ENCODE assay signal across 1 cellular context in the genomic region with DNA sequence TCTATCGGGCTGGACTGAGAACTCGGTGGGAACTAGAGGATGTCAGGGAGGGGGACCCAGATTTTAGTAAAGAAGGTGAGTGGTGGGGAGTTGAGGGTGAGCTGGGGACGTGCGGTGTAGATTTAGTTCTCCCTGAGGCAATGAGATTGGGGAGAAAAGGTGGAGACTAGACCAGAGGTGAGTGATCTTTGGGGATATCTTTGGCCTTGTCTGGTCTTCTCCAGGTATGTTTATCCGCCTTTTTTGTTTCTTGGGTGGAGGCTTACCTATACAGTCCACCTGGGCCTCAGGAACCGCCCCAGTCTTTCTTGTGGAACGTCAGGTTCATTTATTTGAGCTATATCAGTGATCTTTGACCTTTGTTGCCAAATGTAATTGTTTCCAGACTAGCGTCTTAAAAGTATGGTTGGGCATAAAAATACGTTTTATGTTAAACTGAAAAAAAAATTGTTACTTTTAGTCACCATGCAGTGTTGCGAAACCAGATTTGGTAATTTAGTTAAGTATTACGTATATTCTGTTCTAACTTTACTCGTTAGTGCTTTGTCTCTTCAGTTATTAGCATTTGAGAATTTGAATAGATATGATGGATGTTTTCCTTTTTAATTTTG.
TF ChIP-seq lines count a peak whose summit lies in the region.

No MANE protein-coding gene starts in this region.

TF ChIP-seq in K562, 482 proteins besides CTCF, POLR2A, EP300 and RAD21 (continued from another document):
- TF ChIP-seq, protein P1, sequence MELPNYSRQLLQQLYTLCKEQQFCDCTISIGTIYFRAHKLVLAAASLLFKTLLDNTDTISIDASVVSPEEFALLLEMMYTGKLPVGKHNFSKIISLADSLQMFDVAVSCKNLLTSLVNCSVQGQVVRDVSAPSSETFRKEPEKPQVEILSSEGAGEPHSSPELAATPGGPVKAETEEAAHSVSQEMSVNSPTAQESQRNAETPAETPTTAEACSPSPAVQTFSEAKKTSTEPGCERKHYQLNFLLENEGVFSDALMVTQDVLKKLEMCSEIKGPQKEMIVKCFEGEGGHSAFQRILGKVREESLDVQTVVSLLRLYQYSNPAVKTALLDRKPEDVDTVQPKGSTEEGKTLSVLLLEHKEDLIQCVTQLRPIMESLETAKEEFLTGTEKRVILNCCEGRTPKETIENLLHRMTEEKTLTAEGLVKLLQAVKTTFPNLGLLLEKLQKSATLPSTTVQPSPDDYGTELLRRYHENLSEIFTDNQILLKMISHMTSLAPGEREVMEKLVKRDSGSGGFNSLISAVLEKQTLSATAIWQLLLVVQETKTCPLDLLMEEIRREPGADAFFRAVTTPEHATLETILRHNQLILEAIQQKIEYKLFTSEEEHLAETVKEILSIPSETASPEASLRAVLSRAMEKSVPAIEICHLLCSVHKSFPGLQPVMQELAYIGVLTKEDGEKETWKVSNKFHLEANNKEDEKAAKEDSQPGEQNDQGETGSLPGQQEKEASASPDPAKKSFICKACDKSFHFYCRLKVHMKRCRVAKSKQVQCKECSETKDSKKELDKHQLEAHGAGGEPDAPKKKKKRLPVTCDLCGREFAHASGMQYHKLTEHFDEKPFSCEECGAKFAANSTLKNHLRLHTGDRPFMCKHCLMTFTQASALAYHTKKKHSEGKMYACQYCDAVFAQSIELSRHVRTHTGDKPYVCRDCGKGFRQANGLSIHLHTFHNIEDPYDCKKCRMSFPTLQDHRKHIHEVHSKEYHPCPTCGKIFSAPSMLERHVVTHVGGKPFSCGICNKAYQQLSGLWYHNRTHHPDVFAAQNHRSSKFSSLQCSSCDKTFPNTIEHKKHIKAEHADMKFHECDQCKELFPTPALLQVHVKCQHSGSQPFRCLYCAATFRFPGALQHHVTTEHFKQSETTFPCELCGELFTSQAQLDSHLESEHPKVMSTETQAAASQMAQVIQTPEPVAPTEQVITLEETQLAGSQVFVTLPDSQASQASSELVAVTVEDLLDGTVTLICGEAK (IDR thresholded peaks at IDR 0.05) = 0 out of 2 replicates have a peak, but pooled peaks have one; percentile 37
- TF ChIP-seq, protein P1 (CRISPR knock-in tag; IDR thresholded peaks at IDR 0.05) = no peak
- TF ChIP-seq LARP7 (IDR thresholded peaks at IDR 0.05) (0 out of 2 replicates have a peak, but pooled peaks have one; percentile 22), HDAC1 (IDR thresholded peaks at IDR 0.05) (peak in 1 of 2 experiments; percentile 66; a peak in 1 of 4 replicates), RBM22 (IDR thresholded peaks at IDR 0.05; ENCODE audit: low read depth, low read length, poor library complexity, severe bottlenecking) (no peak), NR2C2 (CRISPR knock-in tag; IDR thresholded peaks at IDR 0.05) (no peak), NR2C2 (tag; IDR thresholded peaks at IDR 0.05) (peak; percentile 65; the same call in 1 of the 2 replicates), BCL6 (CRISPR knock-in tag; IDR thresholded peaks at IDR 0.05) (no peak), CCAR2 (IDR thresholded peaks at IDR 0.05; ENCODE audit: low read depth, low read length) (no peak), ELF4 (CRISPR knock-in tag; IDR thresholded peaks at IDR 0.05) (0 out of 2 replicates have a peak, but pooled peaks have one; percentile 57), CEBPG (CRISPR knock-in tag; IDR thresholded peaks at IDR 0.05) (no peak), CEBPG (tag; conservative IDR thresholded peaks at IDR 0.05 in 1 of 2, IDR thresholded peaks at IDR 0.05 in 1 of 2) (peak; percentile 59 to 89; a peak in 3 of 4 replicates), CHAMP1 (IDR thresholded peaks at IDR 0.05) (no peak), NR3C1 (CRISPR knock-in tag; IDR thresholded peaks at IDR 0.05) (no peak), BCLAF1 (IDR thresholded peaks at IDR 0.05; ENCODE audit: borderline replicate concordance in 1 of 2, control insufficient read depth in 1 of 2, low read depth in 2 of 2, low read length in 1 of 2) (0 out of 4 replicates have a peak, but pooled peaks of 1 of the 2 experiments have one; percentile 53), NFXL1 (CRISPR knock-in tag; IDR thresholded peaks at IDR 0.05) (no peak), HMBOX1 (IDR thresholded peaks at IDR 0.05) (peak; percentile 52; the same call in 1 of the 2 replicates), ARID3B (CRISPR knock-in tag; IDR thresholded peaks at IDR 0.05; ENCODE audit: borderline replicate concordance) (no peak), CEBPB (tag; IDR thresholded peaks at IDR 0.05) (peak; percentile 88), YBX1 (IDR thresholded peaks at IDR 0.05) (no peak), KLF10 (CRISPR knock-in tag; IDR thresholded peaks at IDR 0.05) (no peak), ZEB2 (IDR thresholded peaks at IDR 0.05) (0 out of 2 replicates have a peak, but pooled peaks have one; percentile 45), FOSL1 (tag; conservative IDR thresholded peaks at IDR 0.05) (no peak), JUND (IDR thresholded peaks at IDR 0.05; ENCODE audit: borderline replicate concordance, low read depth, low read length) (no peak), JUND (tag; IDR thresholded peaks at IDR 0.05; ENCODE audit: borderline replicate concordance, low read depth, low read length) (no peak), MCM3 (IDR thresholded peaks at IDR 0.05) (no peak)
- TF ChIP-seq, protein P2, sequence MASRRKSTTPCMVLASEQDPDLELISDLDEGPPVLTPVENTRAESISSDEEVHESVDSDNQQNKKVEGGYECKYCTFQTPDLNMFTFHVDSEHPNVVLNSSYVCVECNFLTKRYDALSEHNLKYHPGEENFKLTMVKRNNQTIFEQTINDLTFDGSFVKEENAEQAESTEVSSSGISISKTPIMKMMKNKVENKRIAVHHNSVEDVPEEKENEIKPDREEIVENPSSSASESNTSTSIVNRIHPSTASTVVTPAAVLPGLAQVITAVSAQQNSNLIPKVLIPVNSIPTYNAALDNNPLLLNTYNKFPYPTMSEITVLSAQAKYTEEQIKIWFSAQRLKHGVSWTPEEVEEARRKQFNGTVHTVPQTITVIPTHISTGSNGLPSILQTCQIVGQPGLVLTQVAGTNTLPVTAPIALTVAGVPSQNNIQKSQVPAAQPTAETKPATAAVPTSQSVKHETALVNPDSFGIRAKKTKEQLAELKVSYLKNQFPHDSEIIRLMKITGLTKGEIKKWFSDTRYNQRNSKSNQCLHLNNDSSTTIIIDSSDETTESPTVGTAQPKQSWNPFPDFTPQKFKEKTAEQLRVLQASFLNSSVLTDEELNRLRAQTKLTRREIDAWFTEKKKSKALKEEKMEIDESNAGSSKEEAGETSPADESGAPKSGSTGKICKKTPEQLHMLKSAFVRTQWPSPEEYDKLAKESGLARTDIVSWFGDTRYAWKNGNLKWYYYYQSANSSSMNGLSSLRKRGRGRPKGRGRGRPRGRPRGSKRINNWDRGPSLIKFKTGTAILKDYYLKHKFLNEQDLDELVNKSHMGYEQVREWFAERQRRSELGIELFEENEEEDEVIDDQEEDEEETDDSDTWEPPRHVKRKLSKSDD (conservative IDR thresholded peaks at IDR 0.05; ENCODE audit: low read length) = no peak
- TF ChIP-seq, protein P3, sequence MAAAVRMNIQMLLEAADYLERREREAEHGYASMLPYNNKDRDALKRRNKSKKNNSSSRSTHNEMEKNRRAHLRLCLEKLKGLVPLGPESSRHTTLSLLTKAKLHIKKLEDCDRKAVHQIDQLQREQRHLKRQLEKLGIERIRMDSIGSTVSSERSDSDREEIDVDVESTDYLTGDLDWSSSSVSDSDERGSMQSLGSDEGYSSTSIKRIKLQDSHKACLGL (CRISPR knock-in tag; IDR thresholded peaks at IDR 0.05; ENCODE audit: borderline replicate concordance, poor library complexity, severe bottlenecking) = no peak
